Comparison of ENCODE assay signal across 16 cellular contexts in the genomic region with DNA sequence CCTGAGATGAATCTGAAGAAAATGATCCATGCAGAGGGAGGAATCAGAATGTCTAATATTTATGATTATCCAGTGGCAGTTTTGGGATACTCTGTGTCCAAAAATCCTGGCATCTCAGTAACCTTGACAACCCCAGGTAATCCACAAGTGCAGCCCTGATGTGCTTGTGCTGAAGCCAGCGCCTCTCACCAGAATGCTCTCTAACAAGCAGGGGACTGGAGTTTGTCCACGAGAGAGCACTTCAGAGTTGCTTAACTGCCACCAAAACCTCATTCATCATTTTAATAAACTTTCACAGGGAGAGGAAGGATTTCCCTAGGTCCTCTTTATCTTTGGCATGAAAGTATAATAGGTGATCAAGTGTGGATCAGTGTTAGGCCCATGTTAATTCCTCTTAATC.
A peak's percentile ranks its signal among the peaks of the same experiment; 100 is the strongest.
DNase-seq lines count a peak whose midpoint lies in the region; ATAC-seq and TF ChIP-seq lines count a peak whose summit lies in the region.
"Had no signal": no experiment of that assay in that cellular context is flagged by ENCODE, and none has a peak within 500 bp of the region (broad histone marks: within the 10 kb centered on the region; RNA-seq: fewer than 3 reads in every experiment).

No MANE protein-coding gene starts in this region.

- H3K4me2 ChIP-seq in OCI-LY7 (ENCODE audit: low read length): no peak overlapping the region

- no peak for ATAC-seq in GM21381 (IDR thresholded peaks at IDR 0.05; ENCODE audit: unreplicated experiment)

- H3K4me1 ChIP-seq in OCI-LY7 (ENCODE audit: insufficient read depth, low read length, poor library complexity, severe bottlenecking) (no peaks in the 10 kb centered on the region), thyroid gland (no peaks in the 10 kb centered on the region), right atrium auricular region (no peaks in the 10 kb centered on the region)

- no peaks in the 10 kb centered on the region for H3K27me3 ChIP-seq in thyroid gland
- H3K27me3 ChIP-seq in right atrium auricular region: no peaks in the 10 kb centered on the region

- H3K36me3 ChIP-seq in OCI-LY7 (ENCODE audit: insufficient read depth, low read length): no peaks in the 10 kb centered on the region
- no peaks in the 10 kb centered on the region for H3K36me3 ChIP-seq in thyroid gland
- no peaks in the 10 kb centered on the region for H3K36me3 ChIP-seq in right atrium auricular region

- 36 to 43% methylated on average over 2 of the region's 2 CpGs for WGBS in thyroid gland, 2 donors

- no peak overlapping the region for H3K4me3 ChIP-seq in OCI-LY7 (ENCODE audit: low read depth, low read length, poor library complexity, severe bottlenecking)
- no peak overlapping the region for H3K4me3 ChIP-seq in thyroid gland (replicated peaks in 1 of 3)
- H3K4me3 ChIP-seq in right atrium auricular region: no peak overlapping the region

- POLR2A ChIA-PET in OCI-LY7 (lab: Charles Lee): no interaction called here

- CTCF ChIA-PET in OCI-LY7 (lab: Charles Lee; ENCODE audit: unreplicated experiment): no interaction called here

- no peak for TF ChIP-seq POLR2A in thyroid gland (IDR thresholded peaks at IDR 0.05)

- TF ChIP-seq CTCF in OCI-LY7 (conservative IDR thresholded peaks at IDR 0.05; ENCODE audit: low read length) (no peak), thyroid gland (IDR thresholded peaks at IDR 0.05) (no peak), right atrium auricular region (IDR thresholded peaks at IDR 0.05) (no peak)

- intact Hi-C loops in OCI-LY7 (cut with micrococcal nuclease; ENCODE audit: unreplicated experiment): no loop called here
- intact Hi-C loops in thyroid gland (cut with DNase I): no loop called here

- DNase-seq in NCI-H1694 treated with DMSO at 0.1 percent for 48 hours (lab: John Stamatoyannopoulos, UW) (peak; percentile 49), NCI-H1694 (lab: John Stamatoyannopoulos, UW) (no peak), NCI-H524 (lab: John Stamatoyannopoulos, UW) (peak; percentile 81 to 91), OCI-LY7 (ENCODE audit: low spot score) (no peak), thyroid gland (peak; percentile 11 to 15), right atrium auricular region (ENCODE audit: low spot score) (no peak), HPDE6-E6E7 (ENCODE audit: extremely low spot score) (no peak)
- DNase-seq: ACHN; C1 segment of cervical spinal cord; Calu3; CD4-positive, alpha-beta T cell; DMS153; GF-D8; HCEC 1CT; HFFc6 had no signal

- 0 out of 2 replicates have a peak overlapping the region, but pooled peaks have one; percentile 24 for H2AFZ ChIP-seq in OCI-LY7 (ENCODE audit: low read length)

- no peaks in the 10 kb centered on the region for H3K79me2 ChIP-seq in OCI-LY7 (ENCODE audit: insufficient read depth, low read depth, low read length)

- no TSS peak for BruUV-seq in OCI-LY7 (replicated peaks; lab: Mats Ljungman, UMichigan)

- no peak overlapping the region for H3K27ac ChIP-seq in OCI-LY7 (ENCODE audit: low read depth, low read length, poor library complexity, severe bottlenecking)
- no peak overlapping the region for H3K27ac ChIP-seq in thyroid gland
- H3K27ac ChIP-seq in right atrium auricular region: no peak overlapping the region

- H3K9me3 ChIP-seq in OCI-LY7 (ENCODE audit: low read length): no peaks in the 10 kb centered on the region
- no peaks in the 10 kb centered on the region for H3K9me3 ChIP-seq in thyroid gland
- no peaks in the 10 kb centered on the region for H3K9me3 ChIP-seq in right atrium auricular region

- H3K9me2 ChIP-seq in OCI-LY7 (ENCODE audit: insufficient read depth, low read length): no peaks in the 10 kb centered on the region

- H4K20me1 ChIP-seq in OCI-LY7 (ENCODE audit: insufficient read depth, low read length): no peaks in the 10 kb centered on the region

Comparison
In these comparisons a context has a peak if more than half of its experiments do, and no peak if none do; other contexts are left out.
1. DNase-seq: peak in NCI-H1694 treated with DMSO at 0.1 percent for 48 hours (single experiment), NCI-H524 (2 of 2) and thyroid gland (2 of 2); none in NCI-H1694 (single experiment), OCI-LY7 (single experiment), right atrium auricular region (single experiment) and HPDE6-E6E7 (single experiment).